Comparison of ENCODE assay signal across 1 cellular context in genomic region chr9:93166699-93167098, GRCh38.
TF ChIP-seq lines count a peak whose summit lies in the region.

No MANE protein-coding gene starts in this region.

TF ChIP-seq in HepG2, 621 proteins besides CTCF, POLR2A, EP300 and RAD21:
- no peak for TF ChIP-seq ZNF281 (CRISPR knock-in tag; IDR thresholded peaks at IDR 0.05; ENCODE audit: borderline replicate concordance)
- no peak for TF ChIP-seq ZNF547 (CRISPR knock-in tag; IDR thresholded peaks at IDR 0.05)
- no peak for TF ChIP-seq ZNF256 (CRISPR knock-in tag; conservative IDR thresholded peaks at IDR 0.05)
- no peak for TF ChIP-seq TBP (CRISPR knock-in tag; IDR thresholded peaks at IDR 0.05)
- no peak for TF ChIP-seq SMAD1 (CRISPR knock-in tag; IDR thresholded peaks at IDR 0.05; ENCODE audit: borderline replicate concordance, low read depth)
- no peak for TF ChIP-seq ZNF317 (CRISPR knock-in tag; IDR thresholded peaks at IDR 0.05)
- TF ChIP-seq PPARG (CRISPR knock-in tag; conservative IDR thresholded peaks at IDR 0.05) = peak; percentile 43
- TF ChIP-seq FOXA3 (CRISPR knock-in tag; IDR thresholded peaks at IDR 0.05) = no peak
- TF ChIP-seq ZNF713 (CRISPR knock-in tag; IDR thresholded peaks at IDR 0.05) = no peak
- TF ChIP-seq NR2F6 (IDR thresholded peaks at IDR 0.05) = no peak
- no peak for TF ChIP-seq NR2F6 (CRISPR knock-in tag; IDR thresholded peaks at IDR 0.05)
- no peak for TF ChIP-seq ZFP82 (CRISPR knock-in tag; IDR thresholded peaks at IDR 0.05; ENCODE audit: borderline replicate concordance)
- TF ChIP-seq ZNF12 (CRISPR knock-in tag; IDR thresholded peaks at IDR 0.05) = peak; percentile 98
- TF ChIP-seq PLRG1 (conservative IDR thresholded peaks at IDR 0.05) = no peak
- TF ChIP-seq ARID4A (CRISPR knock-in tag; IDR thresholded peaks at IDR 0.05; ENCODE audit: borderline replicate concordance) = 0 out of 2 replicates have a peak, but pooled peaks have one; percentile 33
- TF ChIP-seq ZNF614 (CRISPR knock-in tag; IDR thresholded peaks at IDR 0.05; ENCODE audit: borderline replicate concordance) = no peak
- TF ChIP-seq JUN (CRISPR knock-in tag; IDR thresholded peaks at IDR 0.05) = no peak
